Comparison of ENCODE assay signal across 26 cellular contexts in genomic region chr2:170553748-170554147, GRCh38.
"Had no signal": no experiment of that assay in that cellular context is flagged by ENCODE, and none has a peak within 500 bp of the region (broad histone marks: within the 10 kb centered on the region; RNA-seq: fewer than 3 reads in every experiment).

No MANE protein-coding gene starts in this region.

- H3K27me3 ChIP-seq: body of pancreas, colonic mucosa, esophagus muscularis mucosa, heart right ventricle, neural progenitor cell, right atrium auricular region, tibial nerve had no signal

- H3K9me3 ChIP-seq: colonic mucosa had no signal

- H3K9ac ChIP-seq: neural progenitor cell, parathyroid adenoma had no signal

- H3K79me2 ChIP-seq: parathyroid adenoma had no signal

- H3K36me3 ChIP-seq: colonic mucosa, esophagus muscularis mucosa, heart right ventricle, neural progenitor cell, right atrium auricular region, tibial nerve had no signal

- H2AFZ ChIP-seq: neural progenitor cell, parathyroid adenoma had no signal

- H3K4me3 ChIP-seq: body of pancreas, colonic mucosa, esophagus muscularis mucosa, heart right ventricle, neural progenitor cell, psoas muscle, right atrium auricular region, smooth muscle cell, tibial nerve had no signal

- H3K4me1 ChIP-seq: body of pancreas, colonic mucosa, parathyroid adenoma, psoas muscle had no signal

- ATAC-seq: activated CD8-positive, alpha-beta T cell treated with anti-CD3 and anti-CD28 coated beads for 36 hours; activated naive CD4-positive, alpha-beta T cell treated with anti-CD3 and anti-CD28 coated beads, Interleukin-2, amount 50 U/mL, for 72 hours; effector memory CD8-positive, alpha-beta T cell; naive thymus-derived CD8-positive, alpha-beta T cell; stimulated activated memory B cell treated with anti-CD40 and anti-IgM and Interleukin-4, amounts not matched to agents 10 μg/mL and 1 μg/mL and 100 μg/mL, for 72 hours; stimulated activated naive CD8-positive, alpha-beta T cell treated with anti-CD3 and anti-CD28 coated beads, Interleukin-15, amount 100 ng/mL, for 72 hours; T-helper 17 cell had no signal

- H3K4me2 ChIP-seq: neural progenitor cell, smooth muscle cell had no signal

- H3K27ac ChIP-seq: colonic mucosa, heart right ventricle, neural progenitor cell, parathyroid adenoma, psoas muscle, right atrium auricular region had no signal

- DNase-seq: activated CD4-positive, alpha-beta T cell treated with anti-CD3 and anti-CD28 coated beads, Interleukin-2, amount 10 ng/mL, durations not matched to agents 7 days and 5 days; activated CD4-positive, CD25-positive, alpha-beta regulatory T cell treated with anti-CD3 and anti-CD28 coated beads, Interleukin-2, amount 50 U/mL, for 72 hours; activated CD8-positive, alpha-beta T cell treated with anti-CD3 and anti-CD28 coated beads for 36 hours; activated naive CD4-positive, alpha-beta T cell; activated T-cell treated with anti-CD3 and anti-CD28 coated beads, Interleukin-2, amount 50 U/mL, for 48 hours; body of pancreas; colonic mucosa; effector memory CD8-positive, alpha-beta T cell; foreskin melanocyte; heart right ventricle; naive thymus-derived CD8-positive, alpha-beta T cell; occipital lobe; psoas muscle; stimulated activated CD4-positive, alpha-beta T cell treated with anti-CD3 and anti-CD28 coated beads, Interleukin-1b, Interleukin-23, amount 100 ng/mL, for 48 hours; stimulated activated CD4-positive, alpha-beta T cell treated with anti-CD3 and anti-CD28 coated beads, Interleukin-4, amount 100 ng/mL, for 4 hours; stimulated activated CD8-positive, alpha-beta memory T cell treated with anti-CD3 and anti-CD28 coated beads, Interleukin-4, amount 100 ng/mL, for 48 hours; stimulated activated naive CD8-positive, alpha-beta T cell treated with anti-CD3 and anti-CD28 coated beads, Interleukin-15, amount 100 ng/mL, for 72 hours; T-helper 17 cell had no signal
